ENCODE assay signal across 1 cellular context in the genomic region with DNA sequence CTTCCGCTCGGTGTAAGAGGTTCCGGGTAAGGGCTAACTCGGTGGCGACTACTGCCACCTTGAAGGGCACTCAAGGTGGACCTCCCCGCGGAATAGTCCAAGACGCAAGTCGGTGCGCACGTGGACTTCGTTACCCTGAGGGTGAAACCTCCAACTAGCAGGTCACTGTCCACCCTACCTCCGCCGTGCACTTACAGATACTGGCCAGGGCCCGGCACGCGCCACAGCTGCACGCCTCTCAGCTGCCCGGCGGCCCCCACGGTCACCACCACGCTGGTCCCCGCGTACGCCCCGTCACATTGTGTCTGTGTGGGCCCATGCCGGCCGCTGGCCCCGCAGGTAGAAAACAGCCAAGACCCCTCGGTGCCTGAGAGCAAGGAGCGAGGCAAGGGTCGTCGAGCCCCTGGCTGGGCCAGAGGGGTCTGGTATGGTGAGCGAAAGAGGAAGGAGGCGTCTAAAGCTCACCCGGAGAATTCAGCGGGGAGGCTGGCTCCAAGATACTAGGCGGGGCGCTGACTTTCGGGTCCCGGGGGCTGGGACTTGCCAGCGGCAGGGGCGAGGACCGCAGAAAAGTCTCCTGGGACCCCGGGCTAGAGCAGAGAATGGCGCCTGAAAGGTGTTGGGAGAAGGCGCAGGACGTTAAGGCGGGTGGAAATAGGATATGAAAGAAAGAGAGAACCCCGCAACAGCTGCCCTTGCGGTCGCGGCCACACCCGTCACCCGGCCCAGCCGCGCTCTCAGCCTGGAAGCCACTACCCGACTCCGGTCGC.
TF ChIP-seq lines count a peak whose summit lies in the region.

No MANE protein-coding gene starts in this region.

TF ChIP-seq in SK-N-SH, 30 proteins besides CTCF, POLR2A, EP300 and RAD21 (continued from another document):
- TF ChIP-seq, protein P1, sequence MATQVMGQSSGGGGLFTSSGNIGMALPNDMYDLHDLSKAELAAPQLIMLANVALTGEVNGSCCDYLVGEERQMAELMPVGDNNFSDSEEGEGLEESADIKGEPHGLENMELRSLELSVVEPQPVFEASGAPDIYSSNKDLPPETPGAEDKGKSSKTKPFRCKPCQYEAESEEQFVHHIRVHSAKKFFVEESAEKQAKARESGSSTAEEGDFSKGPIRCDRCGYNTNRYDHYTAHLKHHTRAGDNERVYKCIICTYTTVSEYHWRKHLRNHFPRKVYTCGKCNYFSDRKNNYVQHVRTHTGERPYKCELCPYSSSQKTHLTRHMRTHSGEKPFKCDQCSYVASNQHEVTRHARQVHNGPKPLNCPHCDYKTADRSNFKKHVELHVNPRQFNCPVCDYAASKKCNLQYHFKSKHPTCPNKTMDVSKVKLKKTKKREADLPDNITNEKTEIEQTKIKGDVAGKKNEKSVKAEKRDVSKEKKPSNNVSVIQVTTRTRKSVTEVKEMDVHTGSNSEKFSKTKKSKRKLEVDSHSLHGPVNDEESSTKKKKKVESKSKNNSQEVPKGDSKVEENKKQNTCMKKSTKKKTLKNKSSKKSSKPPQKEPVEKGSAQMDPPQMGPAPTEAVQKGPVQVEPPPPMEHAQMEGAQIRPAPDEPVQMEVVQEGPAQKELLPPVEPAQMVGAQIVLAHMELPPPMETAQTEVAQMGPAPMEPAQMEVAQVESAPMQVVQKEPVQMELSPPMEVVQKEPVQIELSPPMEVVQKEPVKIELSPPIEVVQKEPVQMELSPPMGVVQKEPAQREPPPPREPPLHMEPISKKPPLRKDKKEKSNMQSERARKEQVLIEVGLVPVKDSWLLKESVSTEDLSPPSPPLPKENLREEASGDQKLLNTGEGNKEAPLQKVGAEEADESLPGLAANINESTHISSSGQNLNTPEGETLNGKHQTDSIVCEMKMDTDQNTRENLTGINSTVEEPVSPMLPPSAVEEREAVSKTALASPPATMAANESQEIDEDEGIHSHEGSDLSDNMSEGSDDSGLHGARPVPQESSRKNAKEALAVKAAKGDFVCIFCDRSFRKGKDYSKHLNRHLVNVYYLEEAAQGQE (IDR thresholded peaks at IDR 0.05; ENCODE audit: low read depth, low read length), result no peak
- TF ChIP-seq FOXM1 (IDR thresholded peaks at IDR 0.05; ENCODE audit: low read depth), result no peak
- no peak for TF ChIP-seq MXI1 (IDR thresholded peaks at IDR 0.05; ENCODE audit: low read depth, low read length)
